In genomic region chr14:68824517-68825347, GRCh38 we compare ENCODE assay signal across 8 cellular contexts. TPM values are rescaled to one million over a fixed set of nuclear protein-coding genes. Genes with fewer than 3 reads are reported as not detected.
DNase-seq lines count a peak whose midpoint lies in the region; ATAC-seq and TF ChIP-seq lines count a peak whose summit lies in the region.

No MANE protein-coding gene starts in this region.

- H3K27ac Mint-ChIP-seq in brain, result peak overlapping the region in 1 of 5 experiments; percentile 58

- peaks cover 11% of the 10 kb centered on the region for H3K4me1 Mint-ChIP-seq in brain

- DNase-seq in CMK (ENCODE audit: low read depth) (peak; percentile 40), GM20000 (ENCODE audit: low spot score) (peak; percentile 60), NOMO-1 treated with DMSO at 0.1 percent for 48 hours (lab: John Stamatoyannopoulos, UW; ENCODE audit: unreplicated experiment) (peak; percentile 25), iris pigment epithelial cell (ENCODE audit: low read depth) (peak; percentile 67), NCI-H1105 treated with DMSO at 0.1 percent for 48 hours (lab: John Stamatoyannopoulos, UW) (no peak)
- DNase-seq in stimulated activated CD4-positive, alpha-beta T cell treated with anti-CD3 and anti-CD28 coated beads, Interleukin-2, amount 100 ng/mL, for 24 hours, result peak; percentile 54 to 67

- H3K27me3 Mint-ChIP-seq in brain, result peaks cover 3% of the 10 kb centered on the region

- H3K36me3 Mint-ChIP-seq in brain, result no peaks in the 10 kb centered on the region

- no peak overlapping the region for H3K4me3 Mint-ChIP-seq in brain

- H3K9me3 Mint-ChIP-seq in brain, result peaks cover 0 to 3% (median under 1%) of the 10 kb centered on the region in 5 experiments

- ATAC-seq in HG03159 (IDR thresholded peaks at IDR 0.05; ENCODE audit: unreplicated experiment), result no peak

- TF ChIP-seq CTCF in GM20000 (IDR thresholded peaks at IDR 0.05; ENCODE audit: extremely low read depth, missing control alignments) (peak; percentile 87), brain (conservative IDR thresholded peaks at IDR 0.05) (peak; percentile 65 to 79)

RNA-seq across cellular contexts. Expression of gene ZFP36L1, which starts 31.9 kb away (rescaled TPM):
- polyA plus RNA-seq in brain (ENCODE audit: insufficient read depth, low read depth, low replicate concordance), result 104 TPM
